37 cellular contexts compared by ENCODE assay signal in genomic region chr1:31859044-31859443, GRCh38. TPM values are rescaled to one million over a fixed set of nuclear protein-coding genes. Genes with fewer than 3 reads are reported as not detected.
"Had no signal": no experiment of that assay in that cellular context is flagged by ENCODE, and none has a peak within 500 bp of the region (broad histone marks: within the 10 kb centered on the region; RNA-seq: fewer than 3 reads in every experiment).

No MANE protein-coding gene starts in this region.

- H3K27ac ChIP-seq: adrenal gland, body of pancreas, brain microvascular endothelial cell, cardiac muscle cell, VCaP had no signal

- H3K4me3 ChIP-seq: adrenal gland, body of pancreas, cardiac muscle cell had no signal

- H3K27me3 Mint-ChIP-seq: activated B cell treated with CpG ODN at 0.5 μM for 24 hours; activated CD4-positive, alpha-beta memory T cell treated with anti-CD3 and anti-CD28 coated beads for 36 hours; activated CD4-positive, alpha-beta T cell treated with anti-CD3 and anti-CD28 coated beads, Interleukin-2, amount 10 ng/mL, durations not matched to agents 24 days and 14 days; activated CD8-positive, alpha-beta T cell treated with anti-CD3 and anti-CD28 coated beads for 36 hours; activated naive CD8-positive, alpha-beta T cell treated with anti-CD3 and anti-CD28 coated beads for 36 hours; activated T-helper 17 cell treated with anti-CD3 and anti-CD28 coated beads, Interleukin-2, amount 50 U/mL, for 72 hours had no signal

- H3K4me1 ChIP-seq: adrenal gland, body of pancreas had no signal

- H3K4me1 Mint-ChIP-seq: activated CD4-positive, alpha-beta T cell treated with anti-CD3 and anti-CD28 coated beads, Interleukin-2, amount 10 ng/mL, durations not matched to agents 24 days and 14 days; activated naive CD8-positive, alpha-beta T cell treated with anti-CD3 and anti-CD28 coated beads for 36 hours; activated T-helper 17 cell treated with anti-CD3 and anti-CD28 coated beads, Interleukin-2, amount 50 U/mL, for 72 hours had no signal

- H3K4me3 Mint-ChIP-seq: activated B cell treated with CpG ODN at 0.5 μM for 24 hours; activated CD4-positive, alpha-beta memory T cell treated with anti-CD3 and anti-CD28 coated beads for 36 hours; activated CD4-positive, alpha-beta T cell treated with anti-CD3 and anti-CD28 coated beads, Interleukin-2, amount 10 ng/mL, durations not matched to agents 24 days and 14 days; activated CD8-positive, alpha-beta T cell treated with anti-CD3 and anti-CD28 coated beads for 36 hours; activated naive CD4-positive, alpha-beta T cell treated with anti-CD3 and anti-CD28 coated beads for 36 hours; activated naive CD8-positive, alpha-beta T cell treated with anti-CD3 and anti-CD28 coated beads for 36 hours; activated T-cell treated with anti-CD3 and anti-CD28 coated beads, Interleukin-2, amount 50 U/mL, for 4 hours; activated T-cell treated with anti-CD3 and anti-CD28 coated beads, Interleukin-2, amount 50 U/mL, for 72 hours; activated T-helper 1 cell treated with anti-CD3 and anti-CD28 coated beads, Interleukin-12 subunit alpha, Interleukin-12 subunit beta, Interleukin-2, Interleukin-4 antibody, amounts not matched to agents 30 ng/mL and 10 ng/mL and 1 ng/mL, durations not matched to agents 14 hours and 24 hours and 36 hours; activated T-helper 17 cell treated with anti-CD3 and anti-CD28 coated beads, Interleukin-2, amount 50 U/mL, for 72 hours; T-helper 1 cell treated with Interleukin-12 subunit alpha and Interleukin-12 subunit beta and Interleukin-4 antibody, amounts not matched to agents 30 μg/mL and 1 μg/mL, for 36 hours; T-helper 2 cell treated with Interferon-gamma antibody and Interleukin-4, amounts not matched to agents 5 μg/mL and 100 μg/mL, for 36 hours had no signal

- H3K36me3 Mint-ChIP-seq: activated CD4-positive, alpha-beta memory T cell treated with anti-CD3 and anti-CD28 coated beads for 36 hours; activated naive CD4-positive, alpha-beta T cell treated with anti-CD3 and anti-CD28 coated beads, Interleukin-2, amount 50 U/mL, for 72 hours; activated naive CD8-positive, alpha-beta T cell treated with anti-CD3 and anti-CD28 coated beads for 36 hours had no signal

- H3K9me3 Mint-ChIP-seq: activated B cell treated with CpG ODN at 0.5 μM for 24 hours; activated CD4-positive, alpha-beta memory T cell treated with anti-CD3 and anti-CD28 coated beads for 36 hours; activated CD4-positive, alpha-beta T cell treated with anti-CD3 and anti-CD28 coated beads, Interleukin-2, amount 10 ng/mL, durations not matched to agents 24 days and 14 days; activated CD8-positive, alpha-beta T cell treated with anti-CD3 and anti-CD28 coated beads for 36 hours; activated naive CD4-positive, alpha-beta T cell treated with anti-CD3 and anti-CD28 coated beads for 36 hours; activated naive CD4-positive, alpha-beta T cell treated with anti-CD3 and anti-CD28 coated beads, Interleukin-2, amount 50 U/mL, for 72 hours; activated naive CD8-positive, alpha-beta T cell treated with anti-CD3 and anti-CD28 coated beads for 36 hours; activated T-cell treated with anti-CD3 and anti-CD28 coated beads, Interleukin-2, amount 50 U/mL, for 4 hours; activated T-cell treated with anti-CD3 and anti-CD28 coated beads, Interleukin-2, amount 50 U/mL, for 72 hours; activated T-helper 1 cell treated with anti-CD3 and anti-CD28 coated beads, Interleukin-12 subunit alpha, Interleukin-12 subunit beta, Interleukin-2, Interleukin-4 antibody, amounts not matched to agents 30 ng/mL and 10 ng/mL and 1 ng/mL, durations not matched to agents 14 hours and 24 hours and 36 hours; activated T-helper 17 cell treated with anti-CD3 and anti-CD28 coated beads, Interleukin-2, amount 50 U/mL, for 72 hours; T-helper 1 cell treated with Interleukin-12 subunit alpha and Interleukin-12 subunit beta and Interleukin-4 antibody, amounts not matched to agents 30 μg/mL and 1 μg/mL, for 36 hours; T-helper 2 cell treated with Interferon-gamma antibody and Interleukin-4, amounts not matched to agents 5 μg/mL and 100 μg/mL, for 36 hours had no signal

- H3K27ac Mint-ChIP-seq: activated B cell treated with CpG ODN at 0.5 μM for 24 hours; activated CD4-positive, alpha-beta memory T cell treated with anti-CD3 and anti-CD28 coated beads for 36 hours; activated CD4-positive, alpha-beta T cell treated with anti-CD3 and anti-CD28 coated beads, Interleukin-2, amount 10 ng/mL, durations not matched to agents 24 days and 14 days; activated CD8-positive, alpha-beta T cell treated with anti-CD3 and anti-CD28 coated beads for 36 hours; activated naive CD4-positive, alpha-beta T cell treated with anti-CD3 and anti-CD28 coated beads for 36 hours; activated naive CD8-positive, alpha-beta T cell treated with anti-CD3 and anti-CD28 coated beads for 36 hours; activated T-cell treated with anti-CD3 and anti-CD28 coated beads, Interleukin-2, amount 50 U/mL, for 72 hours; activated T-helper 1 cell treated with anti-CD3 and anti-CD28 coated beads, Interleukin-12 subunit alpha, Interleukin-12 subunit beta, Interleukin-2, Interleukin-4 antibody, amounts not matched to agents 30 ng/mL and 10 ng/mL and 1 ng/mL, durations not matched to agents 14 hours and 24 hours and 36 hours; activated T-helper 17 cell treated with anti-CD3 and anti-CD28 coated beads, Interleukin-2, amount 50 U/mL, for 72 hours; T-helper 1 cell treated with Interleukin-12 subunit alpha and Interleukin-12 subunit beta and Interleukin-4 antibody, amounts not matched to agents 30 μg/mL and 1 μg/mL, for 36 hours; T-helper 2 cell treated with Interferon-gamma antibody and Interleukin-4, amounts not matched to agents 5 μg/mL and 100 μg/mL, for 36 hours had no signal

- H3K27me3 ChIP-seq: adrenal gland, body of pancreas, brain microvascular endothelial cell, cardiac muscle cell had no signal

- H3K9me3 ChIP-seq: adrenal gland, body of pancreas had no signal

- H3K36me3 ChIP-seq: adrenal gland, brain microvascular endothelial cell, cardiac muscle cell had no signal

- DNase-seq: activated B cell treated with CpG ODN at 0.5 μM for 24 hours; activated CD4-positive, alpha-beta memory T cell treated with anti-CD3 and anti-CD28 coated beads for 36 hours; activated CD4-positive, alpha-beta T cell treated with anti-CD3 and anti-CD28 coated beads for 4 hours; activated CD4-positive, alpha-beta T cell treated with anti-CD3 and anti-CD28 coated beads, Interleukin-2, amount 10 ng/mL, durations not matched to agents 24 days and 14 days; activated CD4-positive, alpha-beta T cell treated with anti-CD3 and anti-CD28 coated beads, Interleukin-2, amount 50 U/mL, for 1 hour; activated CD4-positive, alpha-beta T cell treated with anti-CD3 and anti-CD28 coated beads, Interleukin-2, amount 50 U/mL, for 4 hours; activated CD4-positive, CD25-positive, alpha-beta regulatory T cell treated with anti-CD3 and anti-CD28 coated beads, Interleukin-2, amount 50 U/mL, for 72 hours; activated CD8-positive, alpha-beta memory T cell treated with anti-CD3 and anti-CD28 coated beads, Interleukin-2, amount 50 U/mL, for 4 hours; activated CD8-positive, alpha-beta T cell treated with anti-CD3 and anti-CD28 coated beads for 36 hours; activated effector memory CD4-positive, alpha-beta T cell treated with anti-CD3 and anti-CD28 coated beads, Interleukin-2, amount 50 U/mL, for 16 hours; activated gamma-delta T cell treated with Interleukin-2 at 50 U/mL for 16 hours; activated naive CD4-positive, alpha-beta T cell; activated naive CD4-positive, alpha-beta T cell treated with anti-CD3 and anti-CD28 coated beads for 36 hours; activated naive CD4-positive, alpha-beta T cell treated with anti-CD3 and anti-CD28 coated beads, Interleukin-2, amount 50 U/mL, for 16 hours; activated naive CD8-positive, alpha-beta T cell treated with anti-CD3 and anti-CD28 coated beads for 36 hours; activated T-cell treated with anti-CD3 and anti-CD28 coated beads for 4 hours; activated T-cell treated with anti-CD3 and anti-CD28 coated beads, Interleukin-2, amount 50 U/mL, for 1 hour; activated T-cell treated with anti-CD3 and anti-CD28 coated beads, Interleukin-2, amount 50 U/mL, for 4 hours; activated T-cell treated with anti-CD3 and anti-CD28 coated beads, Interleukin-2, amount 50 U/mL, for 72 hours; adrenal gland; amniotic stem cell; aorta; body of pancreas; brain microvascular endothelial cell; central memory CD4-positive, alpha-beta T cell; T-helper 1 cell; T-helper 2 cell; T-helper 9 cell had no signal

- ATAC-seq: activated CD8-positive, alpha-beta T cell treated with anti-CD3 and anti-CD28 coated beads for 36 hours; activated naive CD4-positive, alpha-beta T cell treated with anti-CD3 and anti-CD28 coated beads, Interleukin-2, amount 50 U/mL, for 72 hours; activated T-cell treated with anti-CD3 and anti-CD28 coated beads, Interleukin-2, amount 50 U/mL, for 4 hours; activated T-cell treated with anti-CD3 and anti-CD28 coated beads, Interleukin-2, amount 50 U/mL, for 72 hours; activated T-helper 17 cell treated with anti-CD3 and anti-CD28 coated beads, Interleukin-2, amount 50 U/mL, for 72 hours; body of pancreas had no signal

RNA-seq across cellular contexts. Expression of gene SPOCD1, which starts 43.2 kb away (rescaled TPM):
- total RNA-seq: activated B cell treated with CpG ODN at 0.5 μM for 24 hours; activated CD4-positive, alpha-beta T cell treated with anti-CD3 and anti-CD28 coated beads, Interleukin-2, amount 10 ng/mL, durations not matched to agents 24 days and 14 days; activated CD8-positive, alpha-beta memory T cell treated with anti-CD3 and anti-CD28 coated beads for 36 hours; activated CD8-positive, alpha-beta T cell treated with anti-CD3 and anti-CD28 coated beads for 36 hours; activated naive CD8-positive, alpha-beta T cell treated with anti-CD3 and anti-CD28 coated beads for 36 hours; activated T-helper 1 cell treated with anti-CD3 and anti-CD28 coated beads, Interleukin-12 subunit alpha, Interleukin-12 subunit beta, Interleukin-2, Interleukin-4 antibody, amounts not matched to agents 30 ng/mL and 10 ng/mL and 1 ng/mL, durations not matched to agents 14 hours and 24 hours and 36 hours; cerebellum had no signal
